Comparison of ENCODE assay signal across 8 cellular contexts in genomic region chr19:45443462-45444317, GRCh38. TPM values are rescaled to one million over a fixed set of nuclear protein-coding genes. Genes with fewer than 3 reads are reported as not detected.
A peak's percentile ranks its signal among the peaks of the same experiment; 100 is the strongest.
DNase-seq lines count a peak whose midpoint lies in the region; ATAC-seq, FAIRE-seq and TF ChIP-seq lines count a peak whose summit lies in the region.

No MANE protein-coding gene starts in this region.

- H3K4me3 ChIP-seq in ACC112 (ENCODE audit: low read depth, low read length) (peak overlapping the region; percentile 72), endodermal cell (ENCODE audit: low read length) (peak overlapping the region; percentile 88), lung (no peak overlapping the region)

- intact Hi-C loops in activated CD8-positive, alpha-beta T cell treated with anti-CD3 and anti-CD28 coated beads for 36 hours (cut with micrococcal nuclease) = no loop called here

- H3K4me1 ChIP-seq in ACC112 (ENCODE audit: control insufficient read depth, insufficient read depth, low read length, unreplicated experiment) (peaks cover 22% of the 10 kb centered on the region), endodermal cell (ENCODE audit: control insufficient read depth, insufficient read depth, low read length) (peaks cover 2% of the 10 kb centered on the region), lung (ENCODE audit: control insufficient read depth in 2 of 2, insufficient read depth in 2 of 2, low read length in 2 of 2) (peaks cover 6 to 9% of the 10 kb centered on the region in 2 donors)

- peak overlapping the region; percentile 99 for H3K9ac ChIP-seq in endodermal cell (ENCODE audit: extremely low read depth, low read length, poor library complexity, severe bottlenecking)

- H3K9me3 ChIP-seq in endodermal cell (ENCODE audit: control insufficient read depth, low read length) = no peaks in the 10 kb centered on the region
- no peaks in the 10 kb centered on the region for H3K9me3 ChIP-seq in lung (ENCODE audit: control insufficient read depth in 2 of 2, insufficient read depth in 1 of 2, low read length in 1 of 2)

- H3K9me3 Mint-ChIP-seq in activated CD8-positive, alpha-beta T cell treated with anti-CD3 and anti-CD28 coated beads for 36 hours = no peaks in the 10 kb centered on the region
- H3K9me3 Mint-ChIP-seq in endodermal cell = no peaks in the 10 kb centered on the region

- peak; percentile 23 for ATAC-seq in activated CD8-positive, alpha-beta T cell treated with anti-CD3 and anti-CD28 coated beads for 36 hours
- ATAC-seq in lung (ENCODE audit: insufficient read depth, low FRiP score) = peak; percentile 75
- ATAC-seq in GM21526 (IDR thresholded peaks at IDR 0.05; ENCODE audit: low FRiP score, unreplicated experiment) = no peak

- FAIRE-seq in GM12891 (lab: Jason Lieb, UNC) = peak; percentile 28

- H3K27ac ChIP-seq in ACC112 (ENCODE audit: low read depth, low read length) (peak overlapping the region; percentile 98), endodermal cell (ENCODE audit: low read depth, low read length) (peak overlapping the region; percentile 92), lung (ENCODE audit: low read depth in 1 of 2, low read length in 1 of 2) (peak overlapping the region; percentile 95 to 98)

- TF ChIP-seq CTCF in activated CD8-positive, alpha-beta T cell treated with anti-CD3 and anti-CD28 coated beads for 36 hours (IDR thresholded peaks at IDR 0.05) = no peak
- no peak for TF ChIP-seq CTCF in endodermal cell (conservative IDR thresholded peaks at IDR 0.05)
- TF ChIP-seq CTCF in lung (IDR thresholded peaks at IDR 0.05; ENCODE audit: control extremely low read depth, extremely low read depth) = no peak

- 0 to 1% methylated on average over 16 to 45 of the region's 49 CpGs for WGBS in endodermal cell (ENCODE audit: insufficient coverage in 1 of 2, insufficient read length in 1 of 2), 2 experiments
- 0% methylated on average over 39 to 49 of the region's 49 CpGs for WGBS in lung, 2 donors

- no peaks in the 10 kb centered on the region for H3K79me2 ChIP-seq in ACC112 (ENCODE audit: control insufficient read depth, insufficient read depth, low read length, unreplicated experiment)

- CTCF ChIA-PET in activated CD8-positive, alpha-beta T cell treated with anti-CD3 and anti-CD28 coated beads for 36 hours (lab: Charles Lee) = interaction anchor here (7.6 kb wide), 1 partner anchor 35 kb away, joined by 270 read pairs; no protein-coding TSS in a partner anchor

- no peaks in the 10 kb centered on the region for H3K36me3 ChIP-seq in ACC112 (ENCODE audit: insufficient read depth, low read length)
- H3K36me3 ChIP-seq in endodermal cell (ENCODE audit: control insufficient read depth, insufficient read depth, low read length) = no peaks in the 10 kb centered on the region
- H3K36me3 ChIP-seq in lung (ENCODE audit: control insufficient read depth in 2 of 2, insufficient read depth in 2 of 2, low read length in 2 of 2) = no peaks in the 10 kb centered on the region

- H3K27ac Mint-ChIP-seq in activated CD8-positive, alpha-beta T cell treated with anti-CD3 and anti-CD28 coated beads for 36 hours = peak overlapping the region; percentile 83
- peak overlapping the region; percentile 97 for H3K27ac Mint-ChIP-seq in endodermal cell

- DNase-seq in GM12891 (ENCODE audit: insufficient read length, low spot score) (no peak), NCI-H2196 (lab: John Stamatoyannopoulos, UW; ENCODE audit: unreplicated experiment) (peak; percentile 87), endodermal cell (peak; percentile 98), lung (ENCODE audit: low spot score) (peak; percentile 95)
- DNase-seq in activated CD8-positive, alpha-beta T cell treated with anti-CD3 and anti-CD28 coated beads for 36 hours = peak; percentile 70
- DNase-seq in stimulated activated CD8-positive, alpha-beta memory T cell treated with anti-CD3 and anti-CD28 coated beads, Interleukin-2, amount 100 ng/mL, for 48 hours (ENCODE audit: low read depth in 2 of 2) = peak; percentile 48 to 50

- H3K27me3 ChIP-seq in ACC112 (ENCODE audit: insufficient read depth, low read length) (no peaks in the 10 kb centered on the region), endodermal cell (ENCODE audit: control insufficient read depth, insufficient read depth, low read length, poor library complexity, severe bottlenecking) (no peaks in the 10 kb centered on the region), lung (ENCODE audit: control insufficient read depth, insufficient read depth) (no peaks in the 10 kb centered on the region)

- TF ChIP-seq POLR2A in GM12891 (IDR thresholded peaks at IDR 0.05; ENCODE audit: low read depth, low read length) = no peak

- no peak overlapping the region for H2AFZ ChIP-seq in ACC112 (ENCODE audit: low read length, unreplicated experiment)

- POLR2A ChIA-PET in activated CD8-positive, alpha-beta T cell treated with anti-CD3 and anti-CD28 coated beads for 36 hours (lab: Charles Lee) = interaction anchor here (0.7 to 3.0 kb wide), 2 partner anchors 25 to 354 kb away, joined by 3 to 9 read pairs; partner anchors contain the start of gene FOSB

- H3K4me1 Mint-ChIP-seq in activated CD8-positive, alpha-beta T cell treated with anti-CD3 and anti-CD28 coated beads for 36 hours (ENCODE audit: low read depth) = peaks cover 46% of the 10 kb centered on the region
- H3K4me1 Mint-ChIP-seq in endodermal cell = peaks cover 13% of the 10 kb centered on the region

- peaks cover 5% of the 10 kb centered on the region for H3K36me3 Mint-ChIP-seq in activated CD8-positive, alpha-beta T cell treated with anti-CD3 and anti-CD28 coated beads for 36 hours (ENCODE audit: low read depth)
- H3K36me3 Mint-ChIP-seq in endodermal cell (ENCODE audit: low read depth) = no peaks in the 10 kb centered on the region

- H3K4me3 Mint-ChIP-seq in activated CD8-positive, alpha-beta T cell treated with anti-CD3 and anti-CD28 coated beads for 36 hours = peak overlapping the region; percentile 73
- peak overlapping the region; percentile 70 for H3K4me3 Mint-ChIP-seq in endodermal cell

- no peaks in the 10 kb centered on the region for H3K27me3 Mint-ChIP-seq in activated CD8-positive, alpha-beta T cell treated with anti-CD3 and anti-CD28 coated beads for 36 hours
- peaks cover 5% of the 10 kb centered on the region for H3K27me3 Mint-ChIP-seq in endodermal cell (ENCODE audit: insufficient read depth)

TF ChIP-seq in GM12891, 5 proteins besides CTCF, POLR2A, EP300 and RAD21:
- TF ChIP-seq POU2F2 (IDR thresholded peaks at IDR 0.05; ENCODE audit: low read depth, low read length) (no peak), TAF1 (IDR thresholded peaks at IDR 0.05; ENCODE audit: low read depth, low read length) (no peak), PAX5 (IDR thresholded peaks at IDR 0.05; ENCODE audit: insufficient read depth, low read length, severe bottlenecking) (no peak), SPI1 (IDR thresholded peaks at IDR 0.05; ENCODE audit: low read depth, low read length) (no peak), POLR2AphosphoS5 (IDR thresholded peaks at IDR 0.05; ENCODE audit: low read depth, low read length) (no peak)

RNA-seq across cellular contexts. Expression of gene ERCC1, which starts 20.0 kb away (rescaled TPM):
- polyA plus RNA-seq in GM12891 (2012; ENCODE audit: low read depth, missing spikeins) = 37.4 TPM
- 10 to 100 TPM; 41.6 to 46.5 TPM for total RNA-seq in activated CD8-positive, alpha-beta T cell treated with anti-CD3 and anti-CD28 coated beads for 36 hours
- 10 to 100 TPM; 53.5 to 63.6 TPM for total RNA-seq in endodermal cell
- polyA plus RNA-seq in endodermal cell (2013, experiment 1 of 2) = 70.3 TPM
- 66.1 TPM for polyA plus RNA-seq in endodermal cell (2013, experiment 2 of 2)
- 10 to 100 TPM; 72.4 to 82.3 TPM for total RNA-seq in lung
- 10 to 100 TPM; 53.2 to 54.0 TPM for polyA plus RNA-seq in lung

RNA-seq across cellular contexts. Expression of gene FOSB, which starts 24.1 kb away (rescaled TPM):
- polyA plus RNA-seq in GM12891 (2012; ENCODE audit: low read depth, missing spikeins) = 6.5 TPM
- total RNA-seq in activated CD8-positive, alpha-beta T cell treated with anti-CD3 and anti-CD28 coated beads for 36 hours = 10 to 100 TPM; 70.0 to 71.2 TPM
- total RNA-seq in endodermal cell (1 to 10 TPM; 1.6 to 3.0 TPM), lung (10 to 100 TPM in 1 of 2 donors, 1 to 10 TPM in 1; 9.9 to 24.2 TPM)
- polyA plus RNA-seq in endodermal cell (2013, experiment 1 of 2) = 1.6 TPM
- 1.4 TPM for polyA plus RNA-seq in endodermal cell (2013, experiment 2 of 2)
- polyA plus RNA-seq in lung = 10 to 100 TPM in 1 of 2 donors, 1 to 10 TPM in 1; 7.9 to 22.8 TPM

RNA-seq across cellular contexts. Expression of gene POLR1G, which starts 37.2 kb away (rescaled TPM):
- 2.7 TPM for polyA plus RNA-seq in GM12891 (2012; ENCODE audit: low read depth, missing spikeins)
- total RNA-seq in activated CD8-positive, alpha-beta T cell treated with anti-CD3 and anti-CD28 coated beads for 36 hours = 10 to 100 TPM in 1 of 2 experiments, 1 to 10 TPM in 1; 9.8 to 11.6 TPM
- 10 to 100 TPM; 13.2 to 16.0 TPM for total RNA-seq in endodermal cell
- 6.8 TPM for polyA plus RNA-seq in endodermal cell (2013, experiment 1 of 2)
- polyA plus RNA-seq in endodermal cell (2013, experiment 2 of 2) = 6.2 TPM
- 1 to 10 TPM; 3.6 to 8.3 TPM for total RNA-seq in lung
- polyA plus RNA-seq in lung = 1 to 10 TPM; 5.2 to 6.6 TPM

RNA-seq across cellular contexts. Expression of gene PPP1R13L, which starts 38.8 kb away (rescaled TPM):
- polyA plus RNA-seq in GM12891 (2012; ENCODE audit: low read depth, missing spikeins) = 10.9 TPM
- 1 to 10 TPM; 4.6 to 5.8 TPM for total RNA-seq in activated CD8-positive, alpha-beta T cell treated with anti-CD3 and anti-CD28 coated beads for 36 hours
- total RNA-seq in endodermal cell = 10 to 100 TPM; 17.9 to 26.4 TPM
- polyA plus RNA-seq in endodermal cell (2013, experiment 1 of 2) = 21.8 TPM
- 16.7 TPM for polyA plus RNA-seq in endodermal cell (2013, experiment 2 of 2)
- total RNA-seq in lung = 10 to 100 TPM; 14.0 to 37.3 TPM
- 10 to 100 TPM; 32.0 to 34.0 TPM for polyA plus RNA-seq in lung

RNA-seq across cellular contexts. Expression of gene RTN2, which starts 53.2 kb away (rescaled TPM):
- polyA plus RNA-seq in GM12891 (2012; ENCODE audit: low read depth, missing spikeins) = 5.6 TPM
- 1 to 10 TPM; 2.6 to 3.0 TPM for total RNA-seq in activated CD8-positive, alpha-beta T cell treated with anti-CD3 and anti-CD28 coated beads for 36 hours
- 10 to 100 TPM; 15.7 to 18.5 TPM for total RNA-seq in endodermal cell
- polyA plus RNA-seq in endodermal cell (2013, experiment 1 of 2) = 23.8 TPM
- polyA plus RNA-seq in endodermal cell (2013, experiment 2 of 2) = 25.9 TPM
- 10 to 100 TPM in 1 of 2 donors, 1 to 10 TPM in 1; 5.4 to 10.9 TPM for total RNA-seq in lung
- 10 to 100 TPM in 1 of 2 donors, 1 to 10 TPM in 1; 8.3 to 10.3 TPM for polyA plus RNA-seq in lung
